33 cellular contexts compared by ENCODE assay signal in the genomic region with DNA sequence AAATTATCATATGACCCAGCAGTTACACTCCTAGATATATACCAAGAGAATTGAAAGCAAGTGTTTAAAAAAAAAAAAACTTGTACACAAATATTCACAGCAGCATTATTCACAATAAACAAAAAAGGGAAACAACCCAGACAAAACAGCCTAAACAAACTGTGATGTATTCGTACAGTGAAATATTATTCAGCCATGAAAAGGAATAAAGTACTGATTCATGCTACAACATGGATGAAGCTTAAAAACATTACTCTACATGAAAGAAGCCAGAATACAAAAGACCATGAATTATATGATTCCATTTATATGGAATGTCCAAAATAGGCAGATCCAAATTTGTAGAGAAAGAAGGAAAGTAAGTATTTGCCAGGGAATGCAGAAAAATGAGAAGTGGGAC.
"Had no signal": no experiment of that assay in that cellular context is flagged by ENCODE, and none has a peak within 500 bp of the region (broad histone marks: within the 10 kb centered on the region; RNA-seq: fewer than 3 reads in every experiment).

No MANE protein-coding gene starts in this region.

- H3K36me3 ChIP-seq: MG63 had no signal

- H3K27me3 ChIP-seq: MG63 had no signal

- H3K9me3 ChIP-seq: MG63 had no signal

- H3K4me3 ChIP-seq: MG63 had no signal

- DNase-seq: Kasumi-1, MG63, MM.1S, MV-4-11, NCI-H1048, NCI-H1092, NCI-H1092 treated with DMSO at 0.1 percent for 48 hours, NCI-H1105, NCI-H1105 treated with DMSO at 0.1 percent for 48 hours, NCI-H1417, NCI-H1417 treated with DMSO at 0.1 percent for 48 hours, NCI-H1436, NCI-H1436 treated with DMSO at 0.1 percent for 48 hours, NCI-H146, NCI-H1694, NCI-H1694 treated with DMSO at 0.1 percent for 48 hours, NCI-H187, NCI-H187 treated with DMSO at 0.1 percent for 48 hours, NCI-H1930, NCI-H2029, NCI-H2029 treated with DMSO at 0.1 percent for 48 hours, NCI-H2081, NCI-H2081 treated with DMSO at 0.1 percent for 48 hours, NCI-H2107, NCI-H2171, NCI-H2171 treated with DMSO at 0.1 percent for 48 hours, NCI-H2227 treated with DMSO at 0.1 percent for 48 hours, NCI-H226, NCI-H345, NCI-H446, NCI-H446 treated with DMSO at 0.1 percent for 48 hours, NCI-H510A, NCI-H510A treated with DMSO at 0.1 percent for 48 hours had no signal
